ENCODE assay signal across 8 cellular contexts in the genomic region with DNA sequence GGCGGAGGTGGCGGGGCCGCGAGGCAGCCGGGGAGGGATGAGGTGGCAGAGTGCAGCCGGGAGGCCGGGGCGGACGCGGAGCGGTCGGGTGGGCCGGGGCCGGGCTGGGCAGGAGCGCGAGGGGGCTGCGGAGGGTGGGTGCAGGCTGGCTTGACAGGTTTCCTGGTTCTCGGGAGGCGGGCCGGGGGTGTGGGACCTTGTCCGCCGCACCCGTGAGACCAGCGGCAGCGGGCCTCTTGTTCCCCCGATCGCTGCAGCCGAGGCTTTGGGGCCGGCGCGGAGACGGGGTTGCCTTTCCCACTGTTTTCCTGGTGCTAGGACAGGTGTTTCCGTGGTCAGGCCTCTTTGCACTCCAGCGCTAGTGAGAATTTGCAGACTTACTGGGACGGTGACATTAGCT. TPM values are rescaled to one million over a fixed set of nuclear protein-coding genes. Genes with fewer than 3 reads are reported as not detected.
DNase-seq lines count a peak whose midpoint lies in the region; ATAC-seq and TF ChIP-seq lines count a peak whose summit lies in the region.
"Not testable (repeated sequence)": the region's sequence is repeated elsewhere in the genome, so short reads cannot be mapped to it uniquely, and the experiment has no call there.

No MANE protein-coding gene starts in this region.

- peak; percentile 5 for DNase-seq in CMK (ENCODE audit: low read depth)
- peak; percentile 1 for DNase-seq in HS-5 (ENCODE audit: low read depth)
- DNase-seq in Peyer's patch, result peak; percentile 25 to 76 (median 60)
- peak; percentile 6 for DNase-seq in activated T-helper 9 cell treated with anti-CD3 and anti-CD28 coated beads, Interleukin-2, amount 50 U/mL, for 16 hours (ENCODE audit: low read depth)
- DNase-seq in stimulated activated CD4-positive, alpha-beta T cell treated with anti-CD3 and anti-CD28 coated beads, TNF-alpha, amount 100 ng/mL, for 1 hour (ENCODE audit: low read depth in 3 of 3, low spot score in 1 of 3), result peak in 2 of 3 donors; percentile 5 to 7

- H3K9me3 ChIP-seq in Peyer's patch; mesodermal cell (ENCODE audit: control insufficient read depth, low read length): not testable (repeated sequence)

- WGBS in mesodermal cell (ENCODE audit: insufficient coverage in 2 of 2), 2 experiments, result 0 to 1% methylated on average over 18 to 28 of the region's 35 CpGs

- ATAC-seq in GM21515 (IDR thresholded peaks at IDR 0.05; ENCODE audit: unreplicated experiment) (peak; percentile 15), esophagus mucosa (peak; percentile 21)

- H3K27ac ChIP-seq in Peyer's patch (peak overlapping the region; percentile 87 to 97 (median 90)), mesodermal cell (ENCODE audit: low read depth, low read length, severe bottlenecking) (peak overlapping the region; percentile 69)

- not testable (repeated sequence) for TF ChIP-seq POLR2A in Peyer's patch (IDR thresholded peaks at IDR 0.05)

- H3K4me3 ChIP-seq in Peyer's patch, result peak overlapping the region; percentile 81 to 97 (median 93)
- peak overlapping the region; percentile 60 for H3K4me3 ChIP-seq in mesodermal cell (ENCODE audit: extremely low read depth, insufficient read depth, low read length, poor library complexity, severe bottlenecking)

- not testable (repeated sequence) for H3K27me3 ChIP-seq in Peyer's patch

- H3K4me1 ChIP-seq in Peyer's patch; mesodermal cell (ENCODE audit: control insufficient read depth, insufficient read depth, low read length, poor library complexity, severe bottlenecking): not testable (repeated sequence)

- not testable (repeated sequence) for H3K36me3 ChIP-seq in Peyer's patch; mesodermal cell (ENCODE audit: control insufficient read depth, insufficient read depth, low read length)

- TF ChIP-seq CTCF in Peyer's patch (IDR thresholded peaks at IDR 0.05), result not testable (repeated sequence)

RNA-seq across cellular contexts. Expression of a gene that starts 32.3 kb away (rescaled TPM):
- total RNA-seq in Peyer's patch (10 to 100 TPM in 1 of 4 donors, 1 to 10 TPM in 3; 6.8 to 11.3 (median 8.6) TPM), esophagus mucosa (17.3 TPM)
- polyA plus RNA-seq in mesodermal cell (2013, experiment 1 of 2), result 19.4 TPM
- polyA plus RNA-seq in mesodermal cell (2013, experiment 2 of 2), result 15.8 TPM

RNA-seq across cellular contexts. Expression of a gene that starts 47.9 kb away (rescaled TPM):
- 10 to 100 TPM in 2 of 4 donors, 1 to 10 TPM in 2; 3.1 to 22.3 (median 6.9) TPM for total RNA-seq in Peyer's patch
- 10.7 TPM for total RNA-seq in esophagus mucosa
- polyA plus RNA-seq in mesodermal cell (2013, experiment 1 of 2), result 17.4 TPM
- polyA plus RNA-seq in mesodermal cell (2013, experiment 2 of 2), result 21.2 TPM

Comparison
In these comparisons a context has a peak if more than half of its experiments do, and no peak if none do; other contexts are left out.
1. Peak in every context shown above with its lines: DNase-seq, ATAC-seq, H3K4me3 ChIP-seq and H3K27ac ChIP-seq.
2. DNase-seq: peak in every context shown above with its lines; median percentile 60 in Peyer's patch; 6 in activated T-helper 9 cell treated with anti-CD3 and anti-CD28 coated beads, Interleukin-2, amount 50 U/mL, for 16 hours; 6 in stimulated activated CD4-positive, alpha-beta T cell treated with anti-CD3 and anti-CD28 coated beads, TNF-alpha, amount 100 ng/mL, for 1 hour; 5 in CMK; 1 in HS-5.